8 cellular contexts compared by ENCODE assay signal in the genomic region with DNA sequence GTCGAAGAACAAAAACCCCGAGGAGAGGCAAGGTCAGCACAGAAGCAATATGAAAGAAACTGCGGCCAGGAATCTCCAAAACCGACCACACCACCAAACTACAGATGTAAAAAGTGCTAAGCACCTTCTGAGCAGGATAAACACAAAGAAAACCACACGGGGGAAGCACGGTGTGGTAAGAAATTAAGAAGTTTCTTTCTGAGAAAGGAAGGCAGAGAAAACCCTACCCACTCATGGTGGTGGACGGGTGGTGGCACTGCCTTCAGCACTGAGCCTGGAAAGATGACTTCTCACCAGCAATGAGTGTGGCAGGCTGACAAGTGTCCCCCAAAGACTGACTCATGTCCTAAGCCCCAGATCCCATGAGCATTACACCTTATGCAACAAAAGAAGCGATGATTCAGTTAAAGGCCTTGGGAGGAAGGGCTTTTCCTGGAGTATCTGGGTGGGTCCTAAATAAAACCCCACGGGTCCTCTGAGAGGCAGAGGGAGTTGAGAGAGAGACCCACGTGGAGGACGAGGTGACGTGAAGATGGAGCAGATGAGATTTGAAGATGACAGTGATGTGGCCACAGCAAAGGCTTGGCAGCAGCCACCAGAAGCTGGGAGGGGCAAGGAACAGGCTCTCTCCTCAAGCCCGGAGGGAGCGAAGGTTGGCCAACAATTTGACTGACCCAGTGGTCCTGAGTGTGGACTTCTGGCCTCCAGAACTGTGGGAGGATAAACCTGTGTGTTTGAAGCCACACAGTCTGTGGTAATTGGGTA.
DNase-seq lines count a peak whose midpoint lies in the region; ATAC-seq and TF ChIP-seq lines count a peak whose summit lies in the region.

No MANE protein-coding gene starts in this region.

- no peaks in the 10 kb centered on the region for H3K27me3 ChIP-seq in neural progenitor cell
- no peaks in the 10 kb centered on the region for H3K27me3 ChIP-seq in Karpas-422 (ENCODE audit: low read length)

- no peak overlapping the region for H3K4me3 Mint-ChIP-seq in activated naive CD4-positive, alpha-beta T cell treated with anti-CD3 and anti-CD28 coated beads, Interleukin-2, amount 10 ng/mL, durations not matched to agents 7 days and 5 days
- H3K4me3 Mint-ChIP-seq in neural progenitor cell: no peak overlapping the region

- H3K27me3 Mint-ChIP-seq in activated naive CD4-positive, alpha-beta T cell treated with anti-CD3 and anti-CD28 coated beads, Interleukin-2, amount 10 ng/mL, durations not matched to agents 7 days and 5 days: peaks cover 13% of the 10 kb centered on the region
- H3K27me3 Mint-ChIP-seq in neural progenitor cell (ENCODE audit: insufficient read depth, low read depth): peaks cover 4% of the 10 kb centered on the region

- no peaks in the 10 kb centered on the region for H3K9me3 ChIP-seq in neural progenitor cell (ENCODE audit: low read depth)
- no peaks in the 10 kb centered on the region for H3K9me3 ChIP-seq in Karpas-422 (ENCODE audit: low read length)

- no peak for TF ChIP-seq CTCF in neural progenitor cell (IDR thresholded peaks at IDR 0.05)

- H3K27ac Mint-ChIP-seq in activated naive CD4-positive, alpha-beta T cell treated with anti-CD3 and anti-CD28 coated beads, Interleukin-2, amount 10 ng/mL, durations not matched to agents 7 days and 5 days: no peak overlapping the region
- H3K27ac Mint-ChIP-seq in neural progenitor cell: no peak overlapping the region

- H3F3A ChIP-seq in neural progenitor cell (ENCODE audit: low read depth): no peaks in the 10 kb centered on the region

- H3K4me3 ChIP-seq in neural progenitor cell (no peak overlapping the region), Karpas-422 (ENCODE audit: low read length) (no peak overlapping the region)

- peaks cover 2% of the 10 kb centered on the region for H3K36me3 Mint-ChIP-seq in activated naive CD4-positive, alpha-beta T cell treated with anti-CD3 and anti-CD28 coated beads, Interleukin-2, amount 10 ng/mL, durations not matched to agents 7 days and 5 days
- peaks cover 34% of the 10 kb centered on the region for H3K36me3 Mint-ChIP-seq in neural progenitor cell

- peak; percentile 51 for ATAC-seq in GM18909 (IDR thresholded peaks at IDR 0.05; ENCODE audit: poor library complexity, unreplicated experiment)
- peak; percentile 64 for ATAC-seq in HG03558 (IDR thresholded peaks at IDR 0.05; ENCODE audit: extremely low read depth, unreplicated experiment)
- no peak for ATAC-seq in GM21717 (IDR thresholded peaks at IDR 0.05; ENCODE audit: unreplicated experiment)

- H3K4me1 Mint-ChIP-seq in activated naive CD4-positive, alpha-beta T cell treated with anti-CD3 and anti-CD28 coated beads, Interleukin-2, amount 10 ng/mL, durations not matched to agents 7 days and 5 days: peaks cover 20% of the 10 kb centered on the region
- no peaks in the 10 kb centered on the region for H3K4me1 Mint-ChIP-seq in neural progenitor cell

- DNase-seq in activated naive CD4-positive, alpha-beta T cell treated with anti-CD3 and anti-CD28 coated beads, Interleukin-2, amount 10 ng/mL, durations not matched to agents 7 days and 5 days: peak; percentile 55
- peak; percentile 59 for DNase-seq in stimulated activated CD4-positive, alpha-beta T cell treated with anti-CD3 and anti-CD28 coated beads, Interleukin-1b, Interleukin-23, amount 100 ng/mL, for 48 hours
- DNase-seq in neural progenitor cell (ENCODE audit: low spot score): no peak
- DNase-seq in G401 (ENCODE audit: low spot score): no peak
- DNase-seq in Karpas-422: no peak

- H2AFZ ChIP-seq in neural progenitor cell (replicated peaks) (no peak overlapping the region), Karpas-422 (ENCODE audit: low read length) (no peak overlapping the region)

- H3K9ac ChIP-seq in neural progenitor cell (no peak overlapping the region), Karpas-422 (ENCODE audit: low read length) (no peak overlapping the region)

- no peak overlapping the region for H3K27ac ChIP-seq in neural progenitor cell
- no peak overlapping the region for H3K27ac ChIP-seq in Karpas-422 (ENCODE audit: low read length)

- H3K4me1 ChIP-seq in neural progenitor cell: peaks cover 3% of the 10 kb centered on the region
- no peaks in the 10 kb centered on the region for H3K4me1 ChIP-seq in Karpas-422 (ENCODE audit: low read length)

- no peaks in the 10 kb centered on the region for H3K9me2 ChIP-seq in Karpas-422 (replicated peaks; ENCODE audit: insufficient read depth, low read length)

- no peaks in the 10 kb centered on the region for H3K79me2 ChIP-seq in neural progenitor cell (ENCODE audit: low read depth)
- H3K79me2 ChIP-seq in Karpas-422 (ENCODE audit: low read length): no peaks in the 10 kb centered on the region

- CTCF ChIA-PET in activated naive CD4-positive, alpha-beta T cell treated with anti-CD3 and anti-CD28 coated beads, Interleukin-2, amount 10 ng/mL, durations not matched to agents 7 days and 5 days (lab: Charles Lee): no interaction called here

- H3K36me3 ChIP-seq in neural progenitor cell (no peaks in the 10 kb centered on the region), Karpas-422 (ENCODE audit: insufficient read depth, low read length) (no peaks in the 10 kb centered on the region)

- in situ Hi-C loops in G401 (cut with HindIII; ENCODE audit: low sequenced_read_pairs): no loop called here

- no peaks in the 10 kb centered on the region for H3K9me3 Mint-ChIP-seq in activated naive CD4-positive, alpha-beta T cell treated with anti-CD3 and anti-CD28 coated beads, Interleukin-2, amount 10 ng/mL, durations not matched to agents 7 days and 5 days
- H3K9me3 Mint-ChIP-seq in neural progenitor cell: no peaks in the 10 kb centered on the region

- H3K4me2 ChIP-seq in neural progenitor cell (no peak overlapping the region), Karpas-422 (ENCODE audit: low read depth, low read length, poor library complexity, severe bottlenecking) (no peak overlapping the region)

- H4K20me1 ChIP-seq in neural progenitor cell (ENCODE audit: low read depth): no peaks in the 10 kb centered on the region
- no peaks in the 10 kb centered on the region for H4K20me1 ChIP-seq in Karpas-422 (ENCODE audit: insufficient read depth, low read depth, low read length)

Comparison
In these comparisons a context has a peak if more than half of its experiments do, and no peak if none do; other contexts are left out.
1. DNase-seq: peak in activated naive CD4-positive, alpha-beta T cell treated with anti-CD3 and anti-CD28 coated beads, Interleukin-2, amount 10 ng/mL, durations not matched to agents 7 days and 5 days (single experiment) and stimulated activated CD4-positive, alpha-beta T cell treated with anti-CD3 and anti-CD28 coated beads, Interleukin-1b, Interleukin-23, amount 100 ng/mL, for 48 hours (single experiment); none in neural progenitor cell (single experiment), G401 (single experiment) and Karpas-422 (single experiment).